ENCODE assay signal across 8 cellular contexts in genomic region chr6:26522488-26523228, GRCh38. TPM values are rescaled to one million over a fixed set of nuclear protein-coding genes. Genes with fewer than 3 reads are reported as not detected.
A peak's percentile ranks its signal among the peaks of the same experiment; 100 is the strongest.
DNase-seq lines count a peak whose midpoint lies in the region; TF ChIP-seq lines count a peak whose summit lies in the region.
"Not testable (repeated sequence)": the region's sequence is repeated elsewhere in the genome, so short reads cannot be mapped to it uniquely, and the experiment has no call there.

No MANE protein-coding gene starts in this region.

- not testable (repeated sequence) for H3K27me3 Mint-ChIP-seq in activated CD4-positive, alpha-beta memory T cell treated with anti-CD3 and anti-CD28 coated beads for 36 hours; MCF 10A (ENCODE audit: insufficient read depth, unreplicated experiment)

- not testable (repeated sequence) for H3K27me3 ChIP-seq in BLaER1; HUES48 (ENCODE audit: control insufficient read depth, insufficient read depth, low read length); NT2/D1 (ENCODE audit: insufficient read depth, insufficient read length); mucosa of stomach (ENCODE audit: control insufficient read depth, insufficient read depth, low read length); spleen (replicated peaks in 1 of 7)

- peak overlapping the region; percentile 95 for H3K27ac ChIP-seq in BLaER1
- H3K27ac ChIP-seq in HUES48 (ENCODE audit: low read depth, low read length): peak overlapping the region; percentile 89
- peak overlapping the region; percentile 91 to 100 (median 97) for H3K27ac ChIP-seq in spleen

- peak overlapping the region; percentile 89 for H3K27ac Mint-ChIP-seq in activated CD4-positive, alpha-beta memory T cell treated with anti-CD3 and anti-CD28 coated beads for 36 hours
- H3K27ac Mint-ChIP-seq in MCF 10A (ENCODE audit: low read depth, unreplicated experiment): peak overlapping the region; percentile 66

- H3K4me3 ChIP-seq in BLaER1 (peak overlapping the region; percentile 69), HUES48 (ENCODE audit: low read depth, low read length) (peak overlapping the region; percentile 100), NT2/D1 (ENCODE audit: insufficient read length, low read depth) (peak overlapping the region; percentile 76), fibroblast of the aortic adventitia (ENCODE audit: low read depth, low read length) (peak overlapping the region; percentile 62), mucosa of stomach (ENCODE audit: low read length) (peak overlapping the region; percentile 63), spleen (peak overlapping the region in 7 of 8 donors; percentile 8 to 72 (median 52))

- peak overlapping the region; percentile 82 for H3K4me2 ChIP-seq in BLaER1

- H3K4me3 Mint-ChIP-seq in activated CD4-positive, alpha-beta memory T cell treated with anti-CD3 and anti-CD28 coated beads for 36 hours: peak overlapping the region; percentile 72
- peak overlapping the region; percentile 10 for H3K4me3 Mint-ChIP-seq in MCF 10A (ENCODE audit: unreplicated experiment)

- not testable (repeated sequence) for H4K20me1 ChIP-seq in BLaER1

- TF ChIP-seq CTCF in MCF 10A (IDR thresholded peaks at IDR 0.05; ENCODE audit: unreplicated experiment); fibroblast of the aortic adventitia (IDR thresholded peaks at IDR 0.05; ENCODE audit: insufficient read depth, low read length); spleen (IDR thresholded peaks at IDR 0.05 in 8 of 11, conservative IDR thresholded peaks at IDR 0.05 in 3 of 11): not testable (repeated sequence)

- not testable (repeated sequence) for BruUV-seq in MCF 10A (replicated peaks; lab: Mats Ljungman, UMichigan)

- H3K36me3 Mint-ChIP-seq in activated CD4-positive, alpha-beta memory T cell treated with anti-CD3 and anti-CD28 coated beads for 36 hours: not testable (repeated sequence)
- H3K36me3 Mint-ChIP-seq in MCF 10A (ENCODE audit: insufficient read depth, unreplicated experiment): peaks cover 11% of the 10 kb centered on the region

- not testable (repeated sequence) for H3K36me3 ChIP-seq in BLaER1; HUES48 (ENCODE audit: control insufficient read depth, insufficient read depth, low read length); NT2/D1 (ENCODE audit: insufficient read depth, insufficient read length, low read length); mucosa of stomach (ENCODE audit: control insufficient read depth, insufficient read depth, low read length); spleen

- H3K4me1 ChIP-seq in BLaER1 (peaks cover 35% of the 10 kb centered on the region), HUES48 (ENCODE audit: control insufficient read depth, insufficient read depth, low read length) (peaks cover 22% of the 10 kb centered on the region; the same call in 1 of the 2 replicates), spleen (peaks cover 4 to 51% (median 29%) of the 10 kb centered on the region in 6 donors)
- not testable (repeated sequence) for H3K4me1 ChIP-seq in NT2/D1 (ENCODE audit: insufficient read depth, insufficient read length); mucosa of stomach (ENCODE audit: control insufficient read depth, insufficient read depth, low read length)

- peaks cover 30% of the 10 kb centered on the region for H3K4me1 Mint-ChIP-seq in activated CD4-positive, alpha-beta memory T cell treated with anti-CD3 and anti-CD28 coated beads for 36 hours (ENCODE audit: low read depth)
- not testable (repeated sequence) for H3K4me1 Mint-ChIP-seq in MCF 10A (ENCODE audit: insufficient read depth, unreplicated experiment)

- intact Hi-C loops in activated CD4-positive, alpha-beta memory T cell treated with anti-CD3 and anti-CD28 coated beads for 36 hours (cut with micrococcal nuclease): loop anchor here (1.0 kb wide), 1 partner anchor 47 kb away; no protein-coding TSS in a partner anchor
- intact Hi-C loops in MCF 10A (cut with micrococcal nuclease); spleen (cut with DNase I; ENCODE audit: low total_unique reads): not testable (repeated sequence)

- H3K9me3 Mint-ChIP-seq in activated CD4-positive, alpha-beta memory T cell treated with anti-CD3 and anti-CD28 coated beads for 36 hours; MCF 10A (ENCODE audit: unreplicated experiment): not testable (repeated sequence)

- peak overlapping the region; percentile 91 for H3K9ac ChIP-seq in BLaER1
- H3K9ac ChIP-seq in HUES48 (ENCODE audit: low read depth, low read length): peak overlapping the region; percentile 93
- peak overlapping the region; percentile 93 for H3K9ac ChIP-seq in NT2/D1 (ENCODE audit: insufficient read length, low read depth)
- H3K9ac ChIP-seq in mucosa of stomach (ENCODE audit: low read length): not testable (repeated sequence)

- TF ChIP-seq POLR2A in spleen (IDR thresholded peaks at IDR 0.05): not testable (repeated sequence)

- WGBS in spleen, 5 donors: 71 to 77% (median 74%) methylated on average over 11 of the region's 11 CpGs

- POLR2A ChIA-PET in activated CD4-positive, alpha-beta memory T cell treated with anti-CD3 and anti-CD28 coated beads for 36 hours (lab: Charles Lee): interaction anchor here (0.7 to 1.5 kb wide), 2 partner anchors 9 to 15 kb away, joined by 3 to 5 read pairs; no protein-coding TSS in a partner anchor
- POLR2A ChIA-PET in MCF 10A (lab: Yijun Ruan, JAX): interaction anchor here (0.6 to 5.0 kb wide), 5 partner anchors 10 to 159 kb away, joined by 4 to 45 read pairs (median 4); partner anchors contain the start of gene HMGN4

- CTCF ChIA-PET in activated CD4-positive, alpha-beta memory T cell treated with anti-CD3 and anti-CD28 coated beads for 36 hours (lab: Charles Lee): interaction anchor here (0.7 kb wide), 1 partner anchor 58 kb away, joined by 3 read pairs; no protein-coding TSS in a partner anchor
- CTCF ChIA-PET in MCF 10A (lab: Yijun Ruan, JAX): not testable (repeated sequence)

- not testable (repeated sequence) for DNase-seq in NT2/D1 (ENCODE audit: low read depth, low spot score); spleen
- peak; percentile 47 for DNase-seq in activated CD4-positive, alpha-beta memory T cell treated with anti-CD3 and anti-CD28 coated beads for 36 hours
- DNase-seq in MCF 10A (ENCODE audit: unreplicated experiment) (peak; percentile 43), fibroblast of the aortic adventitia (ENCODE audit: low read depth) (peak; percentile 14)

- H3K9me3 ChIP-seq in BLaER1; HUES48 (ENCODE audit: control insufficient read depth, insufficient read depth, low read length); NT2/D1 (ENCODE audit: insufficient read depth, low read length); mucosa of stomach (ENCODE audit: control insufficient read depth, low read length); spleen: not testable (repeated sequence)

RNA-seq across cellular contexts. Expression of gene HMGN4, which starts 15.5 kb away (rescaled TPM):
- total RNA-seq in activated CD4-positive, alpha-beta memory T cell treated with anti-CD3 and anti-CD28 coated beads for 36 hours: 10 to 100 TPM; 93.2 to 96.0 TPM
- 71.7 and 75.4 TPM in 2 replicates for total RNA-seq in MCF 10A (2022)
- total RNA-seq in fibroblast of the aortic adventitia (ENCODE audit: low replicate concordance): 32.7 and 50.3 TPM in 2 replicates
- total RNA-seq in spleen: 10 to 100 TPM; 47.2 to 68.4 (median 58.2) TPM
- 10 to 100 TPM; 33.3 to 52.0 (median 51.4) TPM for polyA plus RNA-seq in spleen

RNA-seq across cellular contexts. Expression of gene BTN1A1, which starts 22.6 kb away (rescaled TPM):
- not detected for total RNA-seq in activated CD4-positive, alpha-beta memory T cell treated with anti-CD3 and anti-CD28 coated beads for 36 hours
- not detected in 2 replicates for total RNA-seq in MCF 10A (2022)
- total RNA-seq in fibroblast of the aortic adventitia (ENCODE audit: low replicate concordance): not detected in 2 replicates
- 1 to 10 TPM in 1 of 7 donors, under 1 TPM in 6; 0.23 to 1.1 (median 0.32) TPM for total RNA-seq in spleen
- under 1 TPM; 0.33 to 0.58 (median 0.39) TPM for polyA plus RNA-seq in spleen
